In the genomic region with DNA sequence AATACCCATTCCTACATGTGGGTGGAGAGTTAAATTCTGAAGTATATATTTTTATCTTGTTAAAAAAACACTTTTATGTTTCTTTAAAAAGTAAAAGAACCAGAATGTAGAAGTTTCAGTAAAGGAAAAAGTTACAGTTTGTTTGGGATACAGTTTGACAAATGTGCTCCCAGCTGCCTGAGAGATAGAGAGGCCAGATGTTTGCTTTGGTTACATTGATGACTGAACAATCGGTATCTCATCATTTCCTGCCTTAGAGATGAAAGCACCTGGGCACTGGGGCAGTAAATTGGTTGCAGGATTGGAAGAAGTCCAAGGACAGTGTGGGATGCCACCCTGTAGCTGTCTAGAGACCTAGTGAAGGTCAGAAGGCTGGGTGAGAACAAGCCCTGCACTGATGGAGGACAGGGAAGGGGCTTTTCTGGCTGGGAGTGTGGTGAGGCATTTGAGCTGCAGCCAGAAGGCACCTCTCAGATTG, we compare ENCODE assay signal across 10 cellular contexts. TPM values are rescaled to one million over a fixed set of nuclear protein-coding genes. Genes with fewer than 3 reads are reported as not detected.
A peak's percentile ranks its signal among the peaks of the same experiment; 100 is the strongest.
DNase-seq lines count a peak whose midpoint lies in the region; ATAC-seq lines count a peak whose summit lies in the region.
"Had no signal": no experiment of that assay in that cellular context is flagged by ENCODE, and none has a peak within 500 bp of the region (broad histone marks: within the 10 kb centered on the region; RNA-seq: fewer than 3 reads in every experiment).

No MANE protein-coding gene starts in this region.

- peak; percentile 75 to 81 for ATAC-seq in activated naive CD4-positive, alpha-beta T cell treated with anti-CD3 and anti-CD28 coated beads, Interleukin-2, amount 50 U/mL, for 72 hours
- no peak for ATAC-seq in naive B cell (ENCODE audit: low read depth in 2 of 2)
- ATAC-seq in GM18907 (IDR thresholded peaks at IDR 0.05; ENCODE audit: unreplicated experiment) = no peak
- no peak for ATAC-seq in HG02678 (IDR thresholded peaks at IDR 0.05; ENCODE audit: unreplicated experiment)
- no peak for ATAC-seq in HG03460 (IDR thresholded peaks at IDR 0.05; ENCODE audit: unreplicated experiment)

- H3K4me3 Mint-ChIP-seq in naive B cell = no peak overlapping the region

- peak overlapping the region; percentile 63 to 85 for H3K27ac Mint-ChIP-seq in activated naive CD4-positive, alpha-beta T cell treated with anti-CD3 and anti-CD28 coated beads, Interleukin-2, amount 50 U/mL, for 72 hours
- peak overlapping the region in 4 of 6 donors; percentile 60 to 91 (median 76) for H3K27ac Mint-ChIP-seq in naive B cell

- DNase-seq in COLO829 (ENCODE audit: low spot score) (peak; percentile 80), naive B cell (no peak), NCI-H526 (lab: John Stamatoyannopoulos, UW) (no peak)
- DNase-seq in Jurkat, Clone E6-1 (ENCODE audit: low read depth, low spot score) = peak; percentile 75
- peak in 1 of 2 donors; percentile 60 for DNase-seq in activated naive CD4-positive, alpha-beta T cell treated with anti-CD3 and anti-CD28 coated beads, Interleukin-2, amount 50 U/mL, for 72 hours (ENCODE audit: low spot score in 2 of 2)
- DNase-seq: colonic mucosa had no signal

- H3K4me1 Mint-ChIP-seq in naive B cell = peaks cover 38 to 54% (median 46%) of the 10 kb centered on the region in 3 donors

- peaks cover 13 to 33% of the 10 kb centered on the region in 2 donors for H3K36me3 Mint-ChIP-seq in activated naive CD4-positive, alpha-beta T cell treated with anti-CD3 and anti-CD28 coated beads, Interleukin-2, amount 50 U/mL, for 72 hours
- peaks cover 4 to 9% of the 10 kb centered on the region in 2 donors for H3K36me3 Mint-ChIP-seq in naive B cell

- H3K27me3 Mint-ChIP-seq in naive B cell = no peaks in the 10 kb centered on the region

- peak overlapping the region; percentile 17; the same call in 1 of the 2 replicates for H3K4me3 ChIP-seq in Jurkat, Clone E6-1 (ENCODE audit: low read length)
- H3K4me3 ChIP-seq: colonic mucosa, vagina had no signal

- no peaks in the 10 kb centered on the region for H3K9me3 Mint-ChIP-seq in activated naive CD4-positive, alpha-beta T cell treated with anti-CD3 and anti-CD28 coated beads, Interleukin-2, amount 50 U/mL, for 72 hours
- H3K9me3 Mint-ChIP-seq in naive B cell = no peaks in the 10 kb centered on the region

RNA-seq across cellular contexts. Expression of gene MED15, which starts 16.6 kb away (rescaled TPM):
- 34.2 TPM for polyA plus RNA-seq in Jurkat, Clone E6-1 (2012; ENCODE audit: insufficient read depth, insufficient read length)
- total RNA-seq in activated naive CD4-positive, alpha-beta T cell treated with anti-CD3 and anti-CD28 coated beads, Interleukin-2, amount 50 U/mL, for 72 hours = 100 to 1,000 TPM in 1 of 2 donors, 10 to 100 TPM in 1; 88.9 to 137 TPM
- polyA plus RNA-seq in naive B cell (ENCODE audit: low read depth in 6 of 6) = 10 to 100 TPM in 5 of 6 donors, 1 to 10 TPM in 1; 7.3 to 41.8 (median 17.1) TPM

RNA-seq across cellular contexts. Expression of gene KLHL22, which starts 28.4 kb away (rescaled TPM):
- polyA plus RNA-seq in Jurkat, Clone E6-1 (2012; ENCODE audit: insufficient read depth, insufficient read length) = 14.9 TPM
- 10 to 100 TPM; 18.0 to 20.2 TPM for total RNA-seq in activated naive CD4-positive, alpha-beta T cell treated with anti-CD3 and anti-CD28 coated beads, Interleukin-2, amount 50 U/mL, for 72 hours
- 10 to 100 TPM in 5 of 6 donors, 1 to 10 TPM in 1; 4.7 to 24.3 (median 15.9) TPM for polyA plus RNA-seq in naive B cell (ENCODE audit: low read depth in 6 of 6)

Comparison
In these comparisons a context has a peak if more than half of its experiments do, and no peak if none do; other contexts are left out.
1. DNase-seq: peak in COLO829 (single experiment) and Jurkat, Clone E6-1 (single experiment); none in naive B cell (single experiment) and NCI-H526 (0 of 2).
2. ATAC-seq: peak in activated naive CD4-positive, alpha-beta T cell treated with anti-CD3 and anti-CD28 coated beads, Interleukin-2, amount 50 U/mL, for 72 hours (2 of 2); none in naive B cell (0 of 2), GM18907 (single experiment), HG02678 (single experiment) and HG03460 (single experiment).